Comparison of ENCODE assay signal across 16 cellular contexts in the genomic region with DNA sequence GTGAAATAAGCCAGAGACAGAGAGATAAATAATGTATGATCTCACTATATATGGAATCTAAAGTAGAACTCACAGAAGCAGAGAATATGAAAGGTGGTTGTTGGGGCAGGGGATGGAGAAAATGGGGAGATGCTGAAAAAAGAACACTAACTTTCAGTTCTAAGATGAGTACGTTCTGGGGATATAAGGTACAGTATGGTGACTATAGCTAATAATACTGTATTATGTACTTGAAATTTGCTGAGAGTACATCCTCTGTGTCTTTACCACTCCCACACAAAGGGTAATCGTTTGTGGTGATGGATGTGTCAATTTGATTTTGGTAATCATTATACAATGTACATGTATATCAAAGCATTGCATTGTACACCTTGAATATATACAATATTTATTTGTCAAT. TPM values are rescaled to one million over a fixed set of nuclear protein-coding genes. Genes with fewer than 3 reads are reported as not detected.
DNase-seq lines count a peak whose midpoint lies in the region; ATAC-seq and TF ChIP-seq lines count a peak whose summit lies in the region.
"Had no signal": no experiment of that assay in that cellular context is flagged by ENCODE, and none has a peak within 500 bp of the region (broad histone marks: within the 10 kb centered on the region; RNA-seq: fewer than 3 reads in every experiment).

No MANE protein-coding gene starts in this region.

- H3K9me3 Mint-ChIP-seq in brain = no peaks in the 10 kb centered on the region

- peaks cover 16% of the 10 kb centered on the region for H3K36me3 Mint-ChIP-seq in brain

- no peak for DNase-seq in T-helper 9 cell
- DNase-seq in hippocampal formation (lab: John Stamatoyannopoulos, UW) = no peak
- DNase-seq in T-helper 1 cell = no peak
- DNase-seq in hepatic stellate cell (ENCODE audit: low spot score) = no peak
- DNase-seq: activated CD4-positive, alpha-beta T cell treated with anti-CD3 and anti-CD28 coated beads, Interleukin-2, amount 50 U/mL, for 1 hour; activated effector memory CD4-positive, alpha-beta T cell treated with anti-CD3 and anti-CD28 coated beads, Interleukin-2, amount 50 U/mL, for 16 hours; DMS53; NCI-H1436 treated with DMSO at 0.1 percent for 48 hours; NCI-H526; stimulated activated CD4-positive, alpha-beta T cell treated with anti-CD3 and anti-CD28 coated beads, Interleukin-1b, Interleukin-23, amount 100 ng/mL, for 48 hours; T-helper 2 cell; uterus had no signal

- no peak for TF ChIP-seq CTCF in brain (conservative IDR thresholded peaks at IDR 0.05)

- no peaks in the 10 kb centered on the region for H3K27me3 Mint-ChIP-seq in brain

- H3K4me3 Mint-ChIP-seq in brain = peak overlapping the region in 3 of 5 experiments; percentile 1 to 32 (median 17)

- peak overlapping the region in 2 of 5 experiments; percentile 15 to 21 for H3K27ac Mint-ChIP-seq in brain

- H3K4me1 Mint-ChIP-seq in brain = peaks cover 75% of the 10 kb centered on the region

- ATAC-seq in GM18498 (IDR thresholded peaks at IDR 0.05; ENCODE audit: unreplicated experiment) (peak; percentile 52), GM19455 (IDR thresholded peaks at IDR 0.05; ENCODE audit: unreplicated experiment) (peak; percentile 41), HG03039 (IDR thresholded peaks at IDR 0.05; ENCODE audit: unreplicated experiment) (peak; percentile 52)

RNA-seq across cellular contexts. Expression of a gene that starts 6.6 kb away (rescaled TPM):
- 101 TPM for polyA plus RNA-seq in brain (ENCODE audit: insufficient read depth, low read depth, low replicate concordance)

RNA-seq across cellular contexts. Expression of a gene that starts 33.0 kb away (rescaled TPM):
- 120 TPM for polyA plus RNA-seq in brain (ENCODE audit: insufficient read depth, low read depth, low replicate concordance)

RNA-seq across cellular contexts. Expression of a gene that starts 54.3 kb away (rescaled TPM):
- polyA plus RNA-seq in brain (ENCODE audit: insufficient read depth, low read depth, low replicate concordance) = 1.7 TPM
